Comparison of ENCODE assay signal across 17 cellular contexts in genomic region chr6:157144861-157145260, GRCh38.
A peak's percentile ranks its signal among the peaks of the same experiment; 100 is the strongest.
DNase-seq lines count a peak whose midpoint lies in the region; ATAC-seq and TF ChIP-seq lines count a peak whose summit lies in the region.
"Had no signal": no experiment of that assay in that cellular context is flagged by ENCODE, and none has a peak within 500 bp of the region (broad histone marks: within the 10 kb centered on the region; RNA-seq: fewer than 3 reads in every experiment).

No MANE protein-coding gene starts in this region.

- H3K4me1 Mint-ChIP-seq in natural killer cell: peaks cover 52 to 57% of the 10 kb centered on the region in 2 donors
- peaks cover 49 to 54% of the 10 kb centered on the region in 2 donors for H3K4me1 Mint-ChIP-seq in natural killer cell treated with Interleukin-12 subunit alpha and Interleukin-12 subunit beta and Interleukin-15 and Interleukin-18, amount 100 ng/mL, for 72 hours (ENCODE audit: low read depth in 2 of 2)
- peaks cover 28% of the 10 kb centered on the region for H3K4me1 Mint-ChIP-seq in endodermal cell
- peaks cover 62% of the 10 kb centered on the region for H3K4me1 Mint-ChIP-seq in nephron

- WGBS in endodermal cell (ENCODE audit: insufficient coverage in 1 of 2, insufficient read length in 1 of 2), 2 experiments: 93 to 96% methylated on average over 7 to 8 of the region's 8 CpGs

- no peaks in the 10 kb centered on the region for H3K4me1 ChIP-seq in endodermal cell (ENCODE audit: control insufficient read depth, insufficient read depth, low read length)
- peaks cover 53% of the 10 kb centered on the region for H3K4me1 ChIP-seq in vagina

- peak overlapping the region; percentile 48 for H3K27ac ChIP-seq in endodermal cell (ENCODE audit: low read depth, low read length)
- peak overlapping the region; percentile 69 for H3K27ac ChIP-seq in vagina
- H3K27ac ChIP-seq: GM23248 had no signal

- H3K4me3 Mint-ChIP-seq in natural killer cell (no peak overlapping the region), endodermal cell (no peak overlapping the region), nephron (no peak overlapping the region)
- no peak overlapping the region for H3K4me3 Mint-ChIP-seq in natural killer cell treated with Interleukin-12 subunit alpha and Interleukin-12 subunit beta and Interleukin-15 and Interleukin-18, amount 100 ng/mL, for 72 hours
- H3K4me3 Mint-ChIP-seq: activated CD4-positive, alpha-beta memory T cell treated with anti-CD3 and anti-CD28 coated beads for 36 hours; T-helper 1 cell treated with Interleukin-12 subunit alpha and Interleukin-12 subunit beta and Interleukin-4 antibody, amounts not matched to agents 30 μg/mL and 1 μg/mL, for 36 hours had no signal

- H3K27me3 ChIP-seq in endodermal cell (ENCODE audit: control insufficient read depth, insufficient read depth, low read length, poor library complexity, severe bottlenecking): no peaks in the 10 kb centered on the region
- H3K27me3 ChIP-seq in vagina: no peaks in the 10 kb centered on the region

- TF ChIP-seq CTCF in natural killer cell (IDR thresholded peaks at IDR 0.05) (no peak), endodermal cell (conservative IDR thresholded peaks at IDR 0.05) (no peak), nephron (IDR thresholded peaks at IDR 0.05; ENCODE audit: unreplicated experiment in 3 of 3) (no peak), vagina (IDR thresholded peaks at IDR 0.05) (no peak)

- H3K27ac Mint-ChIP-seq in natural killer cell (peak overlapping the region; percentile 29 to 93), endodermal cell (peak overlapping the region; percentile 90), nephron (peak overlapping the region; percentile 36 to 93 (median 61))
- no peak overlapping the region for H3K27ac Mint-ChIP-seq in natural killer cell treated with Interleukin-12 subunit alpha and Interleukin-12 subunit beta and Interleukin-15 and Interleukin-18, amount 100 ng/mL, for 72 hours
- H3K27ac Mint-ChIP-seq: activated CD4-positive, alpha-beta memory T cell treated with anti-CD3 and anti-CD28 coated beads for 36 hours; T-helper 1 cell treated with Interleukin-12 subunit alpha and Interleukin-12 subunit beta and Interleukin-4 antibody, amounts not matched to agents 30 μg/mL and 1 μg/mL, for 36 hours had no signal

- H3K4me3 ChIP-seq in endodermal cell (ENCODE audit: low read length): no peak overlapping the region
- peak overlapping the region; percentile 18 to 30 for H3K4me3 ChIP-seq in vagina
- H3K4me3 ChIP-seq: GM12878, GM23248 had no signal

- TF ChIP-seq POLR2A in vagina (IDR thresholded peaks at IDR 0.05): no peak

- intact Hi-C loops in natural killer cell (cut with micrococcal nuclease) (loop anchor here (5.0 to 10.0 kb wide), 2 partner anchors 392 to 1900 kb away; partner anchors contain the start of gene TAGAP), vagina (cut with DNase I) (no loop called here)

- no peak for DNase-seq in natural killer cell
- DNase-seq in natural killer cell treated with Interleukin-12 subunit alpha and Interleukin-12 subunit beta and Interleukin-15 and Interleukin-18, amount 100 ng/mL, for 72 hours (ENCODE audit: low spot score): no peak
- no peak for DNase-seq in endodermal cell
- DNase-seq in vagina (ENCODE audit: extremely low spot score in 2 of 2): no peak
- DNase-seq: activated CD4-positive, alpha-beta memory T cell treated with anti-CD3 and anti-CD28 coated beads for 36 hours; activated effector memory CD4-positive, alpha-beta T cell treated with anti-CD3 and anti-CD28 coated beads, Interleukin-2, amount 50 U/mL, for 16 hours; AML-193; DMS79 treated with DMSO at 0.1 percent for 48 hours; GM23248; MV-4-11; stimulated activated CD4-positive, alpha-beta T cell treated with anti-CD3 and anti-CD28 coated beads, Interleukin-12 subunit alpha, Interleukin-12 subunit beta, amount 100 ng/mL, for 4 hours had no signal

- H3K9me3 Mint-ChIP-seq in natural killer cell (no peaks in the 10 kb centered on the region), endodermal cell (peaks cover 10% of the 10 kb centered on the region), nephron (no peaks in the 10 kb centered on the region)
- H3K9me3 Mint-ChIP-seq in natural killer cell treated with Interleukin-12 subunit alpha and Interleukin-12 subunit beta and Interleukin-15 and Interleukin-18, amount 100 ng/mL, for 72 hours: no peaks in the 10 kb centered on the region
- H3K9me3 Mint-ChIP-seq: activated CD4-positive, alpha-beta memory T cell treated with anti-CD3 and anti-CD28 coated beads for 36 hours; T-helper 1 cell treated with Interleukin-12 subunit alpha and Interleukin-12 subunit beta and Interleukin-4 antibody, amounts not matched to agents 30 μg/mL and 1 μg/mL, for 36 hours had no signal

- H3K36me3 Mint-ChIP-seq in natural killer cell: peaks cover 6% of the 10 kb centered on the region
- H3K36me3 Mint-ChIP-seq in natural killer cell treated with Interleukin-12 subunit alpha and Interleukin-12 subunit beta and Interleukin-15 and Interleukin-18, amount 100 ng/mL, for 72 hours: peaks cover 5% of the 10 kb centered on the region
- H3K36me3 Mint-ChIP-seq in endodermal cell (ENCODE audit: low read depth): peaks cover 50% of the 10 kb centered on the region
- peaks cover 51% of the 10 kb centered on the region for H3K36me3 Mint-ChIP-seq in nephron (ENCODE audit: low read depth)

- no peak overlapping the region for H3K9ac ChIP-seq in endodermal cell (ENCODE audit: extremely low read depth, low read length, poor library complexity, severe bottlenecking)

- H3K36me3 ChIP-seq in endodermal cell (ENCODE audit: control insufficient read depth, insufficient read depth, low read length): peaks cover 39% of the 10 kb centered on the region
- H3K36me3 ChIP-seq in vagina: peaks cover 0 to 9% of the 10 kb centered on the region in 2 donors

- ATAC-seq in natural killer cell: no peak
- no peak for ATAC-seq in natural killer cell treated with Interleukin-12 subunit alpha and Interleukin-12 subunit beta and Interleukin-15 and Interleukin-18, amount 100 ng/mL, for 72 hours
- ATAC-seq in GM19395 (IDR thresholded peaks at IDR 0.05; ENCODE audit: unreplicated experiment): no peak
- ATAC-seq in HG02759 (IDR thresholded peaks at IDR 0.05; ENCODE audit: unreplicated experiment): no peak
- ATAC-seq in GM21447 (IDR thresholded peaks at IDR 0.05; ENCODE audit: unreplicated experiment): no peak
- ATAC-seq: GM12878 had no signal

- no peaks in the 10 kb centered on the region for H3K27me3 Mint-ChIP-seq in natural killer cell (ENCODE audit: low read depth in 2 of 2)
- peaks cover 0 to 4% of the 10 kb centered on the region in 2 donors for H3K27me3 Mint-ChIP-seq in natural killer cell treated with Interleukin-12 subunit alpha and Interleukin-12 subunit beta and Interleukin-15 and Interleukin-18, amount 100 ng/mL, for 72 hours
- H3K27me3 Mint-ChIP-seq in endodermal cell (ENCODE audit: insufficient read depth): no peaks in the 10 kb centered on the region
- H3K27me3 Mint-ChIP-seq in nephron (ENCODE audit: low read depth): peaks cover 4% of the 10 kb centered on the region
- H3K27me3 Mint-ChIP-seq: activated CD4-positive, alpha-beta memory T cell treated with anti-CD3 and anti-CD28 coated beads for 36 hours had no signal

- no peaks in the 10 kb centered on the region for H3K9me3 ChIP-seq in endodermal cell (ENCODE audit: control insufficient read depth, low read length)
- H3K9me3 ChIP-seq in vagina: no peaks in the 10 kb centered on the region

Comparison
In these comparisons a context has a peak if more than half of its experiments do, and no peak if none do; other contexts are left out.
1. H3K27ac Mint-ChIP-seq: peak in natural killer cell (2 of 2), endodermal cell (single experiment) and nephron (3 of 3); none in natural killer cell treated with Interleukin-12 subunit alpha and Interleukin-12 subunit beta and Interleukin-15 and Interleukin-18, amount 100 ng/mL, for 72 hours (0 of 2).